In the genomic region with DNA sequence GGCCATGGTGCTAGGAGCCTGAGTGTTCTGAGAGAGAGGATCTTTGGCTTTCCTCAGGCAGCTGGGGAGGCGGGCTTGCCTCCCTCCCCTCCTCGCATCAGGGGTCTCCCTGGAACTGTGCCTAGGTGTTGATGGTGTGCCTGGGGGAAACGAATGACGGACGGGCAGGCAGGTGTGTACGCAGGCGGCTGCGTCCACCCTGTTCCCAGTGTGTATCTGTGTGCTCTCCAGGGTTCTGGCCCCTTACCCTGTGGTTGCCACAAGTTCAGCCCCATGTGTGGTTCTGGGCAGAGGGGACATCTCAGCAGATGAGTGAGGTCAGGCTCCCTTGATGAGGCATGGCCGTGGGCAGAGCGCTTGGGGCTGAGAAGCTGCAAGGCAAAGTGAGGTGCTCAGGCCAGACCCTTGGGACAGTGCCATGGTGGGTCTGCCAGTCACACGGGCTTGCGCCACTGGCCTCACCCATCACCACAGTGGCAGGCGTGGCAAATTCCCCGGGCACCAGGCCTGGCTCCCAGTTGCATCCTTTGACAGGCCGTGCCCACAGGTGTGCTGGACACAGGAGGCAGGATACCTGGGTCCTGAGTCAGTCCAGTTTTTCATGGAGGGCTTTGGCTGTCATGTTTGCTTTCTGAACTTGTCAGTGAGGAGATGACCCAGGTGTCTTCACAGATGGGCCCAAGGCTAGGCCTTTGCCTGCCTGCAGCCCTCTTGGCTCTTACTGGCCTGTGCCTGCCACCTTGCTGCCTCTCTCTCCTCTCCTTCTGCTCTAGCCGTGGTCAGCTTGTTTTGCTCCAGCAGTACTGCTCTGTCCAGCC, we compare ENCODE assay signal across 1 cellular context.
TF ChIP-seq lines count a peak whose summit lies in the region.

No MANE protein-coding gene starts in this region.

TF ChIP-seq in HepG2, 621 proteins besides CTCF, POLR2A, EP300 and RAD21:
- TF ChIP-seq AGO2 (optimal IDR thresholded peaks at IDR 0.05; ENCODE audit: low read depth, low read length) (peak; percentile 33), ZNF737 (CRISPR knock-in tag; IDR thresholded peaks at IDR 0.05; ENCODE audit: borderline replicate concordance) (no peak)
